Comparison of ENCODE assay signal across 1 cellular context in genomic region chr17:77298811-77299210, GRCh38.
TF ChIP-seq lines count a peak whose summit lies in the region.

No MANE protein-coding gene starts in this region.

TF ChIP-seq in IMR-90, 13 proteins besides CTCF, POLR2A, EP300 and RAD21 (continued from another document):
- TF ChIP-seq SMC3 (IDR thresholded peaks at IDR 0.05; ENCODE audit: low read depth, low read length): no peak
